Comparison of ENCODE assay signal across 14 cellular contexts in genomic region chr17:19017401-19017800, GRCh38. TPM values are rescaled to one million over a fixed set of nuclear protein-coding genes. Genes with fewer than 3 reads are reported as not detected.
"Had no signal": no experiment of that assay in that cellular context is flagged by ENCODE, and none has a peak within 500 bp of the region (broad histone marks: within the 10 kb centered on the region; RNA-seq: fewer than 3 reads in every experiment).

No MANE protein-coding gene starts in this region.

- H3K9me3 ChIP-seq: breast epithelium, esophagus muscularis mucosa, pancreas, suprapubic skin had no signal

- H3K9ac ChIP-seq: neural progenitor cell had no signal

- H3K27me3 Mint-ChIP-seq: activated naive CD8-positive, alpha-beta T cell; stimulated activated memory B cell treated with anti-CD40 and anti-IgM and Interleukin-4, amounts not matched to agents 10 μg/mL and 1 μg/mL and 100 μg/mL, for 72 hours; type B pancreatic cell had no signal

- H2AFZ ChIP-seq: neural progenitor cell had no signal

- H3K4me2 ChIP-seq: neural progenitor cell had no signal

- H3K27me3 ChIP-seq: breast epithelium, esophagus muscularis mucosa, neural progenitor cell, pancreas had no signal

- H3K4me1 ChIP-seq: breast epithelium, esophagus muscularis mucosa, neural progenitor cell, pancreas had no signal

- ATAC-seq: stimulated activated memory B cell treated with anti-CD40 and anti-IgM and Interleukin-4, amounts not matched to agents 10 μg/mL and 1 μg/mL and 100 μg/mL, for 72 hours had no signal

- H3K4me3 ChIP-seq: breast epithelium, dorsolateral prefrontal cortex, esophagus muscularis mucosa, neural progenitor cell, pancreas, suprapubic skin had no signal

- DNase-seq: activated CD4-positive, alpha-beta T cell treated with anti-CD3 and anti-CD28 coated beads, Interleukin-2, amount 50 U/mL, for 4 hours; activated T-cell treated with anti-CD3 and anti-CD28 coated beads, Interleukin-2, amount 50 U/mL, for 1 hour; anterior cingulate cortex; retina had no signal

- H3K4me3 Mint-ChIP-seq: activated naive CD8-positive, alpha-beta T cell; neural progenitor cell; stimulated activated memory B cell treated with anti-CD40 and anti-IgM and Interleukin-4, amounts not matched to agents 10 μg/mL and 1 μg/mL and 100 μg/mL, for 72 hours; type B pancreatic cell had no signal

- H3K36me3 ChIP-seq: breast epithelium, neural progenitor cell, pancreas, suprapubic skin had no signal

- H3K27ac Mint-ChIP-seq: activated naive CD8-positive, alpha-beta T cell; stimulated activated memory B cell treated with anti-CD40 and anti-IgM and Interleukin-4, amounts not matched to agents 10 μg/mL and 1 μg/mL and 100 μg/mL, for 72 hours; type B pancreatic cell had no signal

- H3K36me3 Mint-ChIP-seq: activated naive CD8-positive, alpha-beta T cell; neural progenitor cell; type B pancreatic cell had no signal

- H3K27ac ChIP-seq: breast epithelium, dorsolateral prefrontal cortex, esophagus muscularis mucosa, neural progenitor cell, pancreas, suprapubic skin had no signal

- H3K9me3 Mint-ChIP-seq: neural progenitor cell; stimulated activated memory B cell treated with anti-CD40 and anti-IgM and Interleukin-4, amounts not matched to agents 10 μg/mL and 1 μg/mL and 100 μg/mL, for 72 hours; type B pancreatic cell had no signal

RNA-seq across cellular contexts. Expression of gene GRAP, which starts 29.4 kb away (rescaled TPM):
- total RNA-seq: fibroblast of villous mesenchyme had no signal
